ENCODE assay signal across 9 cellular contexts in genomic region chr1:19643113-19643512, GRCh38. TPM values are rescaled to one million over a fixed set of nuclear protein-coding genes. Genes with fewer than 3 reads are reported as not detected.
A peak's percentile ranks its signal among the peaks of the same experiment; 100 is the strongest.
DNase-seq lines count a peak whose midpoint lies in the region; ATAC-seq and TF ChIP-seq lines count a peak whose summit lies in the region.
"Had no signal": no experiment of that assay in that cellular context is flagged by ENCODE, and none has a peak within 500 bp of the region (broad histone marks: within the 10 kb centered on the region; RNA-seq: fewer than 3 reads in every experiment).

No MANE protein-coding gene starts in this region.

- peaks cover 31% of the 10 kb centered on the region for H3K4me1 Mint-ChIP-seq in T-helper 1 cell treated with Interleukin-12 subunit alpha and Interleukin-12 subunit beta and Interleukin-4 antibody, amounts not matched to agents 30 μg/mL and 1 μg/mL, for 36 hours (ENCODE audit: low read depth)
- peaks cover 25% of the 10 kb centered on the region for H3K4me1 Mint-ChIP-seq in WTC11

- peak overlapping the region; percentile 68 to 74 for H3K9ac ChIP-seq in stomach smooth muscle (ENCODE audit: low read length in 2 of 2)

- TF ChIP-seq CTCF in WTC11 (IDR thresholded peaks at IDR 0.05) = no peak
- TF ChIP-seq CTCF in right atrium auricular region (IDR thresholded peaks at IDR 0.05) = no peak

- H3K4me1 ChIP-seq in right atrium auricular region (peaks cover 0 to 44% of the 10 kb centered on the region in 2 donors), stomach smooth muscle (ENCODE audit: control insufficient read depth, insufficient read depth, low read length) (peaks cover 44% of the 10 kb centered on the region)

- no peaks in the 10 kb centered on the region for H3K9me3 ChIP-seq in right atrium auricular region
- H3K9me3 ChIP-seq in stomach smooth muscle (ENCODE audit: control insufficient read depth in 2 of 2, low read length in 2 of 2) = no peaks in the 10 kb centered on the region
- H3K9me3 ChIP-seq: neutrophil had no signal

- DNase-seq in T-helper 1 cell (no peak), WTC11 (ENCODE audit: low spot score) (no peak), right atrium auricular region (ENCODE audit: low spot score) (no peak), NCI-H146 (lab: John Stamatoyannopoulos, UW) (no peak)

- ATAC-seq in WTC11 (no peak), GM18519 (IDR thresholded peaks at IDR 0.05; ENCODE audit: low FRiP score, unreplicated experiment) (no peak), GM21447 (IDR thresholded peaks at IDR 0.05; ENCODE audit: unreplicated experiment) (no peak)

- H3K4me3 ChIP-seq in right atrium auricular region (peak overlapping the region; percentile 51 to 78), stomach smooth muscle (ENCODE audit: low read length in 2 of 2) (peak overlapping the region; percentile 76 to 77)

- CTCF ChIA-PET in WTC11 (lab: Charles Lee) = interaction anchor here (0.6 to 4.0 kb wide), 6 partner anchors 11 to 269 kb away, joined by 3 to 15 read pairs (median 4); a partner anchor contains a TSS

- H3K27me3 Mint-ChIP-seq in T-helper 1 cell treated with Interleukin-12 subunit alpha and Interleukin-12 subunit beta and Interleukin-4 antibody, amounts not matched to agents 30 μg/mL and 1 μg/mL, for 36 hours (ENCODE audit: low read depth) = peaks cover 24% of the 10 kb centered on the region
- peaks cover 56% of the 10 kb centered on the region for H3K27me3 Mint-ChIP-seq in WTC11 (ENCODE audit: low read depth)

- no peaks in the 10 kb centered on the region for H3K36me3 Mint-ChIP-seq in T-helper 1 cell treated with Interleukin-12 subunit alpha and Interleukin-12 subunit beta and Interleukin-4 antibody, amounts not matched to agents 30 μg/mL and 1 μg/mL, for 36 hours (ENCODE audit: low read depth)
- H3K36me3 Mint-ChIP-seq in WTC11 = no peaks in the 10 kb centered on the region

- POLR2A ChIA-PET in WTC11 (lab: Charles Lee) = interaction anchor here (0.5 to 0.7 kb wide), 2 partner anchors 14 to 88 kb away, joined by 3 to 8 read pairs; no protein-coding TSS in a partner anchor

- H3K9me3 Mint-ChIP-seq in T-helper 1 cell treated with Interleukin-12 subunit alpha and Interleukin-12 subunit beta and Interleukin-4 antibody, amounts not matched to agents 30 μg/mL and 1 μg/mL, for 36 hours = no peaks in the 10 kb centered on the region
- H3K9me3 Mint-ChIP-seq in WTC11 = no peaks in the 10 kb centered on the region

- peak overlapping the region; percentile 80 for H3K4me3 Mint-ChIP-seq in T-helper 1 cell treated with Interleukin-12 subunit alpha and Interleukin-12 subunit beta and Interleukin-4 antibody, amounts not matched to agents 30 μg/mL and 1 μg/mL, for 36 hours
- peak overlapping the region; percentile 74 for H3K4me3 Mint-ChIP-seq in WTC11

- H3K36me3 ChIP-seq in right atrium auricular region (no peaks in the 10 kb centered on the region), stomach smooth muscle (ENCODE audit: control insufficient read depth in 2 of 2, insufficient read depth in 2 of 2, low read length in 2 of 2) (no peaks in the 10 kb centered on the region)
- H3K36me3 ChIP-seq: neutrophil had no signal

- H3K27ac ChIP-seq in right atrium auricular region (peak overlapping the region; percentile 80 to 83), stomach smooth muscle (ENCODE audit: low read length) (peak overlapping the region; percentile 77)
- H3K27ac ChIP-seq: neutrophil had no signal

- peak overlapping the region; percentile 57 for H3K27ac Mint-ChIP-seq in T-helper 1 cell treated with Interleukin-12 subunit alpha and Interleukin-12 subunit beta and Interleukin-4 antibody, amounts not matched to agents 30 μg/mL and 1 μg/mL, for 36 hours
- no peak overlapping the region for H3K27ac Mint-ChIP-seq in WTC11

- H3K27me3 ChIP-seq in right atrium auricular region = no peaks in the 10 kb centered on the region
- H3K27me3 ChIP-seq in stomach smooth muscle (ENCODE audit: control insufficient read depth in 1 of 2, insufficient read depth in 2 of 2, low read length in 2 of 2) = no peaks in the 10 kb centered on the region

TF ChIP-seq in WTC11, 78 proteins besides CTCF, POLR2A, EP300 and RAD21:
- no peak for TF ChIP-seq FOXP4 (CRISPR knock-in tag; IDR thresholded peaks at IDR 0.05)
- no peak for TF ChIP-seq CREB1 (CRISPR knock-in tag; IDR thresholded peaks at IDR 0.05)
- no peak for TF ChIP-seq ATF1 (CRISPR knock-in tag; IDR thresholded peaks at IDR 0.05)
- no peak for TF ChIP-seq FOXJ3 (CRISPR knock-in tag; IDR thresholded peaks at IDR 0.05; ENCODE audit: borderline replicate concordance)
- TF ChIP-seq ETV6 (CRISPR knock-in tag; IDR thresholded peaks at IDR 0.05) = no peak
- no peak for TF ChIP-seq ELF4 (CRISPR knock-in tag; IDR thresholded peaks at IDR 0.05; ENCODE audit: low read depth)
- TF ChIP-seq ZBTB21 (CRISPR knock-in tag; IDR thresholded peaks at IDR 0.05; ENCODE audit: borderline replicate concordance) = no peak
- no peak for TF ChIP-seq SP1 (CRISPR knock-in tag; conservative IDR thresholded peaks at IDR 0.05)
- TF ChIP-seq NFYB (CRISPR knock-in tag; conservative IDR thresholded peaks at IDR 0.05; ENCODE audit: low read depth) = no peak
- no peak for TF ChIP-seq ZNF317 (CRISPR knock-in tag; IDR thresholded peaks at IDR 0.05; ENCODE audit: borderline replicate concordance, low read depth)
- no peak for TF ChIP-seq ZNF416 (CRISPR knock-in tag; IDR thresholded peaks at IDR 0.05)
- no peak for TF ChIP-seq CREM (CRISPR knock-in tag; IDR thresholded peaks at IDR 0.05)
- no peak for TF ChIP-seq CBFB (CRISPR knock-in tag; IDR thresholded peaks at IDR 0.05; ENCODE audit: low read depth)
- TF ChIP-seq ATF3 (CRISPR knock-in tag; conservative IDR thresholded peaks at IDR 0.05) = no peak
- no peak for TF ChIP-seq GRHL2 (CRISPR knock-in tag; IDR thresholded peaks at IDR 0.05; ENCODE audit: insufficient replicate concordance, severe bottlenecking)
- no peak for TF ChIP-seq TEAD1 (CRISPR knock-in tag; IDR thresholded peaks at IDR 0.05)

RNA-seq across cellular contexts. Expression of gene NBL1, which starts 1.0 kb away (rescaled TPM):
- total RNA-seq in WTC11 (2021) = 8.8 to 17.1 TPM (median 10.2 TPM) in 3 replicates
- total RNA-seq in right atrium auricular region = 10 to 100 TPM; 19.5 to 57.2 TPM

RNA-seq across cellular contexts. Expression of gene HTR6, which starts 21.6 kb away (rescaled TPM):
- total RNA-seq in WTC11 (2021) (0.71 to 1.2 TPM (median 0.90 TPM) in 3 replicates), right atrium auricular region (not detected)
